Comparison of ENCODE assay signal across 8 cellular contexts in the genomic region with DNA sequence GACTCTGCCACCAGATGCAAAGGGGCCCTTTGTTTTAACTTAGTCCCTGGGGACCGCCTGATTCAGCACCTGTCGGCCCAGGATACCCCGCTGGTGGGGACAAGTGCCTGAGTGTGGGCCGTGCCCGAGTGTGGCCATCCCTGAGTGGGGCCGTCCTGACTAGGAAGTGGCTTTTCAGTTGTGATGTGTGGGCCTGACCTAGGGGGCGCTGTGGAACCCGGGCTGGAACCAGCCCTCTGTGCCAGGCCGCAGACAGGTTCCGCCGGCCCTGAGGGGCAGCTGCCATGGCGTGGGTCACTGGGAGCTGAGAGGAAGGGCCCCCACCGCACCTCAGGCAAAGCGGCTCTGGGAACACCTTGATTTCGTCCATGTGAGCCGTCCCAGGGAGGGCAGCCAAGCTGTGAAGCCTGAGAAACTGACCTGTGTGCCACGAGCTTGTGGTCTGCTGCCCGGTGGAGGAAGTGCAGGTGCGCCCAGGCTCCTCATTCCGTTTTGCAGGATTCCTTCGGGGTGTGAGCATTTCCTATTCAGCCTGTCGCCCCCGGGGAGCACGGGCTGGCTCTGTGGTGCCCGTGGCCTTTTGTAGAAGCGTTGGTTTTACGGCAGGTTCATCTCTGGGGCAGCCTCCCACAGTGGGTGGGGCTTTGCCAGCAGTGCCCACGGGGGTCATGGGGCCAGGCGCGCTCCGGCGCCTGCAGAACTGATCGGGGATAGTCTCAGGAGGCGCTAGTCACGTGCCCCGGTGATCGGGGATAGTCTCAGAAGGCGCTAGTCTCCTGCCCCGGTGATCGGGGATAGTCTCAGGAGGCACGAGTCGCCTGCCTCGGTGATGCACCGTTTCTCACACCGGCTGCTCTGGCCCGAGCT. TPM values are rescaled to one million over a fixed set of nuclear protein-coding genes. Genes with fewer than 3 reads are reported as not detected.
DNase-seq lines count a peak whose midpoint lies in the region; ATAC-seq and TF ChIP-seq lines count a peak whose summit lies in the region.

No MANE protein-coding gene starts in this region.

- peaks cover 13 to 14% of the 10 kb centered on the region in 2 donors for H3K4me1 ChIP-seq in breast epithelium

- TF ChIP-seq EP300 in Ishikawa (IDR thresholded peaks at IDR 0.05; ENCODE audit: borderline replicate concordance): no peak

- H3K36me3 ChIP-seq in breast epithelium: no peaks in the 10 kb centered on the region

- no peak for TF ChIP-seq POLR2A in breast epithelium (IDR thresholded peaks at IDR 0.05)

- no peaks in the 10 kb centered on the region for H3K9me3 ChIP-seq in breast epithelium

- TF ChIP-seq RAD21 in Ishikawa (IDR thresholded peaks at IDR 0.05; ENCODE audit: low read depth): no peak

- peak; percentile 23 for DNase-seq in DMS114 treated with DMSO at 0.1 percent for 48 hours (lab: John Stamatoyannopoulos, UW; ENCODE audit: unreplicated experiment)
- DNase-seq in T-helper 2 cell: peak in 4 of 5 experiments; percentile 28 to 65 (median 38)
- DNase-seq in breast epithelium (ENCODE audit: low spot score in 2 of 2): peak; percentile 61 to 65
- DNase-seq in kidney tubule cell (ENCODE audit: low spot score): peak; percentile 80
- DNase-seq in stimulated activated CD8-positive, alpha-beta memory T cell treated with anti-CD3 and anti-CD28 coated beads, Interleukin-15, amount 100 ng/mL, for 48 hours (ENCODE audit: low read depth in 2 of 2): peak; percentile 54 to 59
- no peak for DNase-seq in NCI-H187 treated with DMSO at 0.1 percent for 48 hours (lab: John Stamatoyannopoulos, UW)

- H3K27ac ChIP-seq in breast epithelium: peak overlapping the region; percentile 51 to 74

- ATAC-seq in HG03045 (IDR thresholded peaks at IDR 0.05; ENCODE audit: unreplicated experiment): no peak

- TF ChIP-seq CTCF in breast epithelium (IDR thresholded peaks at IDR 0.05): peak in 2 of 3 donors; percentile 32 to 59

- peaks cover 0 to 16% of the 10 kb centered on the region in 2 donors for H3K27me3 ChIP-seq in breast epithelium

- intact Hi-C loops in breast epithelium (cut with DNase I; ENCODE audit: low total_unique reads): no loop called here

- peak overlapping the region in 2 of 3 donors; percentile 26 to 54 for H3K4me3 ChIP-seq in breast epithelium

TF ChIP-seq in Ishikawa, 13 proteins besides CTCF, POLR2A, EP300 and RAD21:
- TF ChIP-seq, protein P1, sequence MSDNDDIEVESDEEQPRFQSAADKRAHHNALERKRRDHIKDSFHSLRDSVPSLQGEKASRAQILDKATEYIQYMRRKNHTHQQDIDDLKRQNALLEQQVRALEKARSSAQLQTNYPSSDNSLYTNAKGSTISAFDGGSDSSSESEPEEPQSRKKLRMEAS (IDR thresholded peaks at IDR 0.05): no peak
- peak; percentile 24; the same call in 1 of the 2 replicates for TF ChIP-seq TAF1 (IDR thresholded peaks at IDR 0.05; ENCODE audit: low read depth)
- TF ChIP-seq TCF12 (IDR thresholded peaks at IDR 0.05; ENCODE audit: low read depth): peak; percentile 26; the same call in 1 of the 2 replicates

RNA-seq across cellular contexts. Expression of a gene that starts 5.3 kb away (rescaled TPM):
- 1,000 to 10,000 TPM; 5,075 to 6,295 (median 5,484) TPM for total RNA-seq in breast epithelium

RNA-seq across cellular contexts. Expression of a gene that starts 9.8 kb away (rescaled TPM):
- 1 to 10 TPM in 2 of 3 donors, not detected in 1; 1.2 to 4.9 TPM for total RNA-seq in breast epithelium

RNA-seq across cellular contexts. Expression of a gene that starts 47.7 kb away (rescaled TPM):
- under 1 TPM; 0.59 to 0.98 (median 0.80) TPM for total RNA-seq in breast epithelium

RNA-seq across cellular contexts. Expression of a gene that starts 57.5 kb away (rescaled TPM):
- 100 to 1,000 TPM; 104 to 126 (median 118) TPM for total RNA-seq in breast epithelium
